Comparison of ENCODE assay signal across 8 cellular contexts in the genomic region with DNA sequence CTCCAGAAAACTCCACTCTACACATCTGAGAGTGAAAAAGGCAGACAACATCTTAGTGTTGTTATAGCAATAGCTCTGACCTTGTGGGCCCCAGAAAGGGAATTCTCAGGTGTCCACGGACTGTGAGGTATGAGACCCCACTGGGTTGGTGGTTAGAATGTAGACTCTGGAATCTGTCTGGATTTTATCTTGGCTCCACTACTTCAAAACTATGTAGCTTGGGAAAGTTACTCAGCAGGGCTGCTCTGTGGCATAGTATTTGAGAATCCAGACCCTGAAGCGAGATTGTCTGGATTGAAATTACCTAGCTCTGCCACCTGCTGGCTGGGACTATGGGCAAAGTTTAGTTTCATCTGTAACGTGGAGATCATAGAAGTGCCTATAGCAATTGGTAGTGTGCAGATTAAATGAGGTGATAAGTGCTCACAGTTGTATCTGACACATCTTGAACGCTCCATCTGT. TPM values are rescaled to one million over a fixed set of nuclear protein-coding genes. Genes with fewer than 3 reads are reported as not detected.
A peak's percentile ranks its signal among the peaks of the same experiment; 100 is the strongest.
DNase-seq lines count a peak whose midpoint lies in the region; ATAC-seq, FAIRE-seq and TF ChIP-seq lines count a peak whose summit lies in the region.

No MANE protein-coding gene starts in this region.

- no peaks in the 10 kb centered on the region for H3K4me1 ChIP-seq in K562 (replicated peaks in 1 of 2; ENCODE audit: control insufficient read depth in 2 of 2, insufficient read depth in 2 of 2, low read length in 2 of 2)
- peaks cover 16% of the 10 kb centered on the region for H3K4me1 ChIP-seq in lower lobe of right lung

- no peak overlapping the region for H3K9ac ChIP-seq in K562 (ENCODE audit: insufficient read depth in 1 of 2, low read depth in 2 of 2, low read length in 2 of 2)

- no peak for DNase-seq in AG04450 (ENCODE audit: low read depth, low spot score)
- no peak for DNase-seq in GM13977 (ENCODE audit: low spot score)
- peak; percentile 55 for DNase-seq in T follicular helper cell (ENCODE audit: low read depth)
- peak in 2 of 4 experiments; percentile 20 to 31 for DNase-seq in K562 (ENCODE audit: extremely low read depth in 1 of 4, low spot score in 3 of 4)
- DNase-seq in lower lobe of right lung: no peak
- peak; percentile 21 for DNase-seq in urothelium cell line (ENCODE audit: low spot score)
- no peak for DNase-seq in NOMO-1 (lab: John Stamatoyannopoulos, UW; ENCODE audit: unreplicated experiment in 2 of 2)

- CTCF ChIA-PET in AG04450 (lab: Charles Lee) (interaction anchor here (0.5 to 1.5 kb wide), 8 partner anchors 9 to 61 kb away, joined by 3 to 5 read pairs (median 3); no protein-coding TSS in a partner anchor), K562 (lab: Yijun Ruan, JAX; ENCODE audit: low intra/inter-chr PET ratio) (no interaction called here)

- H3K9me3 ChIP-seq in AG04450 (ENCODE audit: control insufficient read depth, insufficient read depth, low read length): no peaks in the 10 kb centered on the region
- H3K9me3 ChIP-seq in K562 (replicated peaks; ENCODE audit: control insufficient read depth, insufficient read depth, low read depth, low read length): no peaks in the 10 kb centered on the region
- no peaks in the 10 kb centered on the region for H3K9me3 ChIP-seq in lower lobe of right lung

- TF ChIP-seq POLR2A in K562 (conservative IDR thresholded peaks at IDR 0.05): no peak

- peak; percentile 69 for ATAC-seq in K562
- ATAC-seq in lower lobe of right lung: peak in 1 of 2 donors; percentile 58
- ATAC-seq in HG03457 (IDR thresholded peaks at IDR 0.05; ENCODE audit: unreplicated experiment): no peak

- in situ Hi-C loops in GM13977 (cut with MboI; ENCODE audit: low pct_unique_long_range_greater_than_20kb, low sequenced_read_pairs, unreplicated experiment): no loop called here
- in situ Hi-C loops in K562 (cut with MboI): no loop called here

- 0 out of 2 replicates have a peak, but pooled peaks cover 5% of the 10 kb centered on the region for H4K20me1 ChIP-seq in K562 (replicated peaks; ENCODE audit: control insufficient read depth, insufficient read depth, low read length)

- WGBS in K562 (ENCODE audit: insufficient coverage, low coverage, missing lambda C conversion rate): 4% methylated on average over 4 of the region's 4 CpGs

- H3K4me2 ChIP-seq in K562 (ENCODE audit: insufficient read depth, low read length): no peak overlapping the region

- intact Hi-C loops in K562 (cut with micrococcal nuclease) (no loop called here), lower lobe of right lung (cut with DNase I) (no loop called here)

- no TSS peak for BruUV-seq in K562 (replicated peaks; lab: Mats Ljungman, UMichigan)

- peak; percentile 41 for TF ChIP-seq CTCF in AG04450 (IDR thresholded peaks at IDR 0.05; ENCODE audit: low read depth, low read length)
- TF ChIP-seq CTCF in GM13977 (IDR thresholded peaks at IDR 0.05; ENCODE audit: extremely low read depth, insufficient read depth, missing control alignments): peak; percentile 66
- TF ChIP-seq CTCF in K562 (IDR thresholded peaks at IDR 0.05 in 2 of 3, conservative IDR thresholded peaks at IDR 0.05 in 1 of 3; ENCODE audit: insufficient read depth in 2 of 3, low read depth in 1 of 3, low read length in 3 of 3): peak; percentile 25 to 46 (median 43); a peak in 4 of 6 replicates
- peak; percentile 24 for TF ChIP-seq CTCF in lower lobe of right lung (IDR thresholded peaks at IDR 0.05)

- no peak overlapping the region for H2AFZ ChIP-seq in K562 (ENCODE audit: low read depth, low read length)

- H3K27ac ChIP-seq in AG04450 (ENCODE audit: low read depth, low read length): no peak overlapping the region
- H3K27ac ChIP-seq in K562 (ENCODE audit: extremely low read depth, low read depth, low read length): no peak overlapping the region
- no peak overlapping the region for H3K27ac ChIP-seq in lower lobe of right lung

- H3K9me1 ChIP-seq in K562 (ENCODE audit: control insufficient read depth, insufficient read depth, low read length): no peaks in the 10 kb centered on the region

- FAIRE-seq in K562 (lab: Jason Lieb, UNC) (peak; percentile 71), urothelium cell line (lab: Jason Lieb, UNC) (no peak)

- no peak for TF ChIP-seq EP300 in K562 (IDR thresholded peaks at IDR 0.05; ENCODE audit: low read length)

- H3K27me3 ChIP-seq in AG04450 (ENCODE audit: control insufficient read depth, insufficient read depth, low read length) (no peaks in the 10 kb centered on the region), K562 (ENCODE audit: control insufficient read depth in 2 of 2, insufficient read depth in 2 of 2, low read length in 2 of 2) (peaks cover 23 to 30% of the 10 kb centered on the region in 2 experiments; a peak in 4 of 5 replicates), lower lobe of right lung (ENCODE audit: low read depth) (no peaks in the 10 kb centered on the region)

- H3K36me3 ChIP-seq in K562 (ENCODE audit: control insufficient read depth, insufficient read depth, low read length) (no peaks in the 10 kb centered on the region), lower lobe of right lung (no peaks in the 10 kb centered on the region)

- TF ChIP-seq RAD21 in K562 (CRISPR knock-in tag; conservative IDR thresholded peaks at IDR 0.05 in 1 of 2, IDR thresholded peaks at IDR 0.05 in 1 of 2): peak in 1 of 2 experiments; percentile 23; a peak in 1 of 4 replicates

- POLR2A ChIA-PET in AG04450 (lab: Yijun Ruan, JAX): no interaction called here
- POLR2A ChIA-PET in K562 (lab: Yijun Ruan, JAX): interaction anchor here (0.9 to 1.7 kb wide), 4 partner anchors 10 to 50 kb away, joined by 3 to 5 read pairs (median 5); no protein-coding TSS in a partner anchor

- H3K4me3 ChIP-seq in AG04450 (ENCODE audit: low read depth, low read length) (no peak overlapping the region), K562 (no peak overlapping the region), lower lobe of right lung (no peak overlapping the region)

- H3K79me2 ChIP-seq in K562 (ENCODE audit: control insufficient read depth, insufficient read depth, low read length): no peaks in the 10 kb centered on the region

TF ChIP-seq in K562, 482 proteins besides CTCF, POLR2A, EP300 and RAD21:
- TF ChIP-seq SMC3 (conservative IDR thresholded peaks at IDR 0.05; ENCODE audit: insufficient read depth, low read depth, low read length): 0 out of 2 replicates have a peak, but pooled peaks have one; percentile 30
- TF ChIP-seq ZNF311 (CRISPR knock-in tag; IDR thresholded peaks at IDR 0.05): no peak
- TF ChIP-seq ZNF224 (CRISPR knock-in tag; IDR thresholded peaks at IDR 0.05): no peak
- TF ChIP-seq ZKSCAN1 (IDR thresholded peaks at IDR 0.05; ENCODE audit: low read depth, low read length): no peak
- no peak for TF ChIP-seq POLR2B (IDR thresholded peaks at IDR 0.05; ENCODE audit: low read depth, partially characterized antibody)
- no peak for TF ChIP-seq JUN (IDR thresholded peaks at IDR 0.05; ENCODE audit: borderline replicate concordance, low read depth, low read length)
- TF ChIP-seq JUN (CRISPR knock-in tag; IDR thresholded peaks at IDR 0.05; ENCODE audit: borderline replicate concordance): no peak
- no peak for TF ChIP-seq MCM5 (IDR thresholded peaks at IDR 0.05; ENCODE audit: low read depth)
- TF ChIP-seq TRIM24 (IDR thresholded peaks at IDR 0.05): no peak

RNA-seq across cellular contexts. Expression of a gene that starts 25.8 kb away (rescaled TPM):
- polyA plus RNA-seq in AG04450 (2011; rRNA removed): 12.0 and 16.4 TPM in 2 replicates
- polyA minus RNA-seq in AG04450 (2011; rRNA and poly(A)+ RNA removed): 20.4 and 25.6 TPM in 2 replicates
- 28.7 and 88.2 TPM in 2 replicates for total RNA-seq in K562 (2011; cell fraction: chromatin; rRNA removed; ENCODE audit: low replicate concordance)
- 18.0 and 24.6 TPM in 2 replicates for total RNA-seq in K562 (2011; cell fraction: nucleolus; rRNA removed)
- total RNA-seq in K562 (2011; cell fraction: nucleoplasm; rRNA removed): 44.3 and 55.4 TPM in 2 replicates
- 6.6 and 8.3 TPM in 2 replicates for total RNA-seq in K562 (2014; rRNA removed)
- 12.5 and 14.5 TPM in 2 replicates for total RNA-seq in K562 (2014; rRNA removed; fragmentation: Illumina TruSeq; extraction: Trizol)
- 11.3 and 11.5 TPM in 2 replicates for total RNA-seq in K562 (2015; rRNA removed; fragmentation: Illumina TruSeq; extraction: Trizol)
- 26.0 and 27.6 TPM in 2 replicates for total RNA-seq in K562 (2021)
- polyA plus RNA-seq in K562 (2011; rRNA removed): 13.1 and 18.3 TPM in 2 replicates
- polyA plus RNA-seq in K562 (2011; cell fraction: cytosol; rRNA removed): 5.8 and 13.4 TPM in 2 replicates
- polyA plus RNA-seq in K562 (2011; cell fraction: nucleus; rRNA removed): 16.2 and 30.9 TPM in 2 replicates
- polyA plus RNA-seq in K562 (2012): 12.4 and 14.2 TPM in 2 replicates
- 19.7 and 21.2 TPM in 2 replicates for polyA plus RNA-seq in K562 (2014; fragmentation: Illumina TruSeq; extraction: Trizol)
- polyA plus RNA-seq in K562 (2014; fragmentation: Nextera tagmentation; extraction: Ambion mirVana): 1 to 10 TPM; 5.4 to 7.1 TPM
- polyA plus RNA-seq in K562 (2014; rRNA removed): 15.9 and 18.7 TPM in 2 replicates
- polyA minus RNA-seq in K562 (2011; rRNA and poly(A)+ RNA removed): 19.7 and 30.3 TPM in 2 replicates
- 13.2 and 23.0 TPM in 2 replicates for polyA minus RNA-seq in K562 (2011; cell fraction: cytosol; rRNA and poly(A)+ RNA removed)
- 10.4 and 17.5 TPM in 2 replicates for polyA minus RNA-seq in K562 (2011; cell fraction: nucleus; rRNA and poly(A)+ RNA removed)
- total RNA-seq in lower lobe of right lung: 50.6 TPM

Comparison
In these comparisons a context has a peak if more than half of its experiments do, and no peak if none do; other contexts are left out.
1. DNase-seq: peak in T follicular helper cell (single experiment) and urothelium cell line (single experiment); none in AG04450 (single experiment), GM13977 (single experiment), lower lobe of right lung (single experiment) and NOMO-1 (0 of 2).
2. Peak in every context shown above with its lines, with median percentiles within 50 percentile points of each other: CTCF ChIP-seq.